27 cellular contexts compared by ENCODE assay signal in genomic region chr9:110457245-110457644, GRCh38.
"Had no signal": no experiment of that assay in that cellular context is flagged by ENCODE, and none has a peak within 500 bp of the region (broad histone marks: within the 10 kb centered on the region; RNA-seq: fewer than 3 reads in every experiment).

No MANE protein-coding gene starts in this region.

- H3K4me1 ChIP-seq: colonic mucosa, esophagus squamous epithelium, foreskin keratinocyte, gastrocnemius medialis, gastroesophageal sphincter, heart left ventricle, heart right ventricle had no signal

- FAIRE-seq: colon, endometrium, endothelial cell of umbilical vein, frontal cortex had no signal

- H3K27me3 ChIP-seq: colonic mucosa, dorsolateral prefrontal cortex, esophagus muscularis mucosa, esophagus squamous epithelium, gastrocnemius medialis, gastroesophageal sphincter, heart left ventricle, heart right ventricle had no signal

- H3K36me3 ChIP-seq: colonic mucosa, esophagus muscularis mucosa, esophagus squamous epithelium, gastrocnemius medialis, gastroesophageal sphincter, heart right ventricle had no signal

- H3K4me3 ChIP-seq: colonic mucosa, coronary artery, dorsolateral prefrontal cortex, esophagus muscularis mucosa, esophagus squamous epithelium, gastrocnemius medialis, gastroesophageal sphincter, heart left ventricle, heart right ventricle had no signal

- H3K9me3 ChIP-seq: colonic mucosa, esophagus muscularis mucosa, esophagus squamous epithelium, gastrocnemius medialis, gastroesophageal sphincter, heart left ventricle, heart right ventricle had no signal

- DNase-seq: colonic mucosa; cortex of kidney; dermis blood vessel endothelial cell; dorsolateral prefrontal cortex; effector CD4-positive, alpha-beta T cell; effector CD8-positive, alpha-beta T cell; effector memory CD4-positive, alpha-beta T cell; effector memory CD8-positive, alpha-beta T cell; endodermal cell; erythroblast; esophagus squamous epithelium; foreskin fibroblast; foreskin keratinocyte; foreskin melanocyte; gastrocnemius medialis; glutamatergic neuron; head of caudate nucleus; heart left ventricle; heart right ventricle had no signal

- H3K27ac ChIP-seq: colonic mucosa, coronary artery, epithelial cell of prostate, esophagus muscularis mucosa, esophagus squamous epithelium, foreskin keratinocyte, gastrocnemius medialis, gastroesophageal sphincter, heart left ventricle, heart right ventricle had no signal
